In the genomic region with DNA sequence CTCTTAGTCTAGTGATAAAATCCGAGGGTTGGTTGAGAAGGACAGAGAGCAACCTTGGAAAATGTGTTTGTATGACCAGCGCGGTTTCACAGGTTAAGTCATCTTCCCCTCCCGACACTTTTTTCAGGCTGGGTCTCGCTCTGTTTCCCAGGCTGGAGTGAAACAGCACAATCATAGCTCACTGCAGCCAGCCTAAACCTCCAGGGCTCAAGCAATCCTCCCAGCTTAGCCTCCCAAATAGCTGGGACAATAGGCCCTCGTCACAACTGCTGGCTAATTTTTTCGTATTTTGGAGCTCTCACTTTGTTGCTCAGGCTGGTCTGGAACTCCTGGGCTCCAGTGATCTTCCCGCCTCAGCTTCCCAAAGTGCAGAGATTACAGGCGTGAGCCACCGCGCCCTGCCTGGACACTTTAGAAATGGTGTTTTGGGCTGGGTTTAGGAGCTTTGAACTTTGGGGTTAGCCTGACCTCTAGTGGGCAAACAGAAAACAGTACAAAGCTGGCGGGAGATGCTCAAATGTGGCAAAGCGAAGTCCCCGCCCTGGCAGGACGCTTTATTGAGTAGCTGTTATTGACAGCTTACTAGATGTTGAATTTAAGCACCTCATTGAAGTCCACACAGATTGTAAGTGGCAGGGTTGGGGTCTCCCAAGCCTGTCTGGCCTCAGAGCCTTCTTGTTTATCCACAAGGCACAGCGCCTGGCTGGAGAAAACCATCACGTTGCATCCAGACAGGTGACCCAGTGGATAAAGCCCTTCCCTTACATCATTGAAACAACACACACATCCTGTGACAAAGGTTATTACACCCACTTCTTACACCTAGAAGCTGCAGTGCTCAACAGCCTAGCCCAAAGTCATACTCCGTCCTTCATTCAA, we compare ENCODE assay signal across 9 cellular contexts. TPM values are rescaled to one million over a fixed set of nuclear protein-coding genes. Genes with fewer than 3 reads are reported as not detected.
DNase-seq lines count a peak whose midpoint lies in the region; ATAC-seq, FAIRE-seq and TF ChIP-seq lines count a peak whose summit lies in the region.
"Had no signal": no experiment of that assay in that cellular context is flagged by ENCODE, and none has a peak within 500 bp of the region (broad histone marks: within the 10 kb centered on the region; RNA-seq: fewer than 3 reads in every experiment).

No MANE protein-coding gene starts in this region.

- DNase-seq in NCI-H1417 (lab: John Stamatoyannopoulos, UW): peak; percentile 26 to 76 (median 34)
- no peak for DNase-seq in NCI-H1417 treated with DMSO at 0.1 percent for 48 hours (lab: John Stamatoyannopoulos, UW)
- DNase-seq in HUDEP-2 (lab: John Stamatoyannopoulos, UW; ENCODE audit: unreplicated experiment in 76 of 76): peak in 52 of 76 experiments; percentile 6 to 72 (median 32)
- DNase-seq in RCC 7860 (ENCODE audit: low spot score): peak; percentile 45
- DNase-seq in activated T-helper 1 cell treated with anti-CD3 and anti-CD28 coated beads, Interleukin-2, amount 50 U/mL, for 16 hours (ENCODE audit: low read depth in 1 of 2, low spot score in 1 of 2): peak; percentile 17 to 29
- DNase-seq in foreskin fibroblast: peak; percentile 48 to 83
- peak in 4 of 5 donors; percentile 12 to 36 (median 28) for DNase-seq in ovary
- DNase-seq in upper lobe of left lung: peak in 1 of 2 donors; percentile 33

- TF ChIP-seq EP300 in ovary (IDR thresholded peaks at IDR 0.05) (no peak), upper lobe of left lung (IDR thresholded peaks at IDR 0.05) (no peak)

- H3K4me1 ChIP-seq in ovary (ENCODE audit: insufficient read depth) (no peaks in the 10 kb centered on the region), upper lobe of left lung (no peaks in the 10 kb centered on the region)

- 34 to 39% (median 36%) methylated on average over 18 of the region's 18 CpGs for WGBS in ovary, 3 donors
- 43 to 46% methylated on average over 14 to 18 of the region's 18 CpGs for WGBS in upper lobe of left lung, 2 donors

- no peak for FAIRE-seq in RCC 7860 (lab: Jason Lieb, UNC)

- H3K9me3 ChIP-seq in ovary (no peaks in the 10 kb centered on the region), upper lobe of left lung (no peaks in the 10 kb centered on the region)
- H3K9me3 ChIP-seq: BLaER1 treated with 17β-estradiol and CSF1 and Interleukin-3, amounts not matched to agents 10 nM and 100 nM had no signal

- ATAC-seq in upper lobe of left lung (ENCODE audit: low FRiP score in 2 of 2): peak; percentile 74 to 89

- H3K27ac ChIP-seq in ovary (no peak overlapping the region), upper lobe of left lung (no peak overlapping the region)
- H3K27ac ChIP-seq: BLaER1 treated with 17β-estradiol and CSF1 and Interleukin-3, amounts not matched to agents 10 nM and 100 nM had no signal

- H3K36me3 ChIP-seq in ovary (no peaks in the 10 kb centered on the region), upper lobe of left lung (no peaks in the 10 kb centered on the region)
- H3K36me3 ChIP-seq: BLaER1 treated with 17β-estradiol and CSF1 and Interleukin-3, amounts not matched to agents 10 nM and 100 nM had no signal

- intact Hi-C loops in ovary (cut with DNase I): no loop called here

- no peak overlapping the region for H3K4me3 ChIP-seq in foreskin fibroblast (ENCODE audit: low read depth in 1 of 2, low read length in 2 of 2)
- H3K4me3 ChIP-seq in ovary: no peak overlapping the region
- no peak overlapping the region for H3K4me3 ChIP-seq in upper lobe of left lung
- H3K4me3 ChIP-seq: BLaER1 treated with 17β-estradiol and CSF1 and Interleukin-3, amounts not matched to agents 10 nM and 100 nM had no signal

- TF ChIP-seq CTCF in foreskin fibroblast (IDR thresholded peaks at IDR 0.05; ENCODE audit: low read depth, low read length) (peak; percentile 70), ovary (IDR thresholded peaks at IDR 0.05) (peak in 2 of 3 donors; percentile 30 to 36), upper lobe of left lung (IDR thresholded peaks at IDR 0.05) (peak; percentile 42 to 74 (median 70))

- H3K27me3 ChIP-seq in ovary (no peaks in the 10 kb centered on the region), upper lobe of left lung (no peaks in the 10 kb centered on the region)
- H3K27me3 ChIP-seq: BLaER1 treated with 17β-estradiol and CSF1 and Interleukin-3, amounts not matched to agents 10 nM and 100 nM had no signal

- TF ChIP-seq POLR2A in ovary (IDR thresholded peaks at IDR 0.05) (no peak), upper lobe of left lung (IDR thresholded peaks at IDR 0.05) (no peak)

RNA-seq across cellular contexts. Expression of a gene that starts 34.7 kb away (rescaled TPM):
- total RNA-seq in ovary (100 to 1,000 TPM in 1 of 7 donors, 10 to 100 TPM in 6; 53.3 to 112 (median 68.0) TPM), upper lobe of left lung (10 to 100 TPM; 40.9 to 79.5 (median 45.4) TPM)
- polyA plus RNA-seq in ovary: 10 to 100 TPM; 35.9 to 45.3 TPM
